8 cellular contexts compared by ENCODE assay signal in genomic region chr7:122885583-122886356, GRCh38. TPM values are rescaled to one million over a fixed set of nuclear protein-coding genes. Genes with fewer than 3 reads are reported as not detected.
DNase-seq lines count a peak whose midpoint lies in the region; ATAC-seq and TF ChIP-seq lines count a peak whose summit lies in the region.

No MANE protein-coding gene starts in this region.

- H3F3A ChIP-seq in GM23338 (replicated peaks; ENCODE audit: low read depth) = no peaks in the 10 kb centered on the region

- intact Hi-C loops in adrenal gland (cut with DNase I) = no loop called here
- intact Hi-C loops in left ventricle myocardium superior (cut with micrococcal nuclease) = no loop called here
- intact Hi-C loops in prostate gland (cut with DNase I) = loop anchor here (5.0 to 10.0 kb wide), 4 partner anchors 201 to 647 kb away; partner anchors contain the start of gene IQUB

- no peaks in the 10 kb centered on the region for H3K9me3 ChIP-seq in adrenal gland (replicated peaks in 1 of 3)
- H3K9me3 ChIP-seq in prostate gland = no peaks in the 10 kb centered on the region

- H3K27ac ChIP-seq in GM23338 (ENCODE audit: low read depth) (no peak overlapping the region), adrenal gland (peak overlapping the region; percentile 90 to 97 (median 93)), prostate gland (peak overlapping the region; percentile 92 to 95)

- ATAC-seq in GM23338 (peak; percentile 57), left ventricle myocardium superior (peak; percentile 67)

- H3K9me3 Mint-ChIP-seq in GM23338 = no peaks in the 10 kb centered on the region

- H3K4me2 ChIP-seq in GM23338 = peak overlapping the region; percentile 96

- no peak for TF ChIP-seq POLR2A in adrenal gland (IDR thresholded peaks at IDR 0.05)
- no peak for TF ChIP-seq POLR2A in prostate gland (IDR thresholded peaks at IDR 0.05)

- peaks cover 46% of the 10 kb centered on the region for H3K4me1 ChIP-seq in GM23338 (ENCODE audit: insufficient read depth)
- H3K4me1 ChIP-seq in adrenal gland (replicated peaks in 1 of 2) = peaks cover 0 to 46% of the 10 kb centered on the region in 2 donors
- no peaks in the 10 kb centered on the region for H3K4me1 ChIP-seq in prostate gland (replicated peaks)

- in situ Hi-C loops in KBM-7 (cut with MboI; ENCODE audit: low pct_unique_long_range_greater_than_20kb, low sequenced_read_pairs) = no loop called here

- peaks cover 35% of the 10 kb centered on the region for H3K4me1 Mint-ChIP-seq in GM23338

- 0 to 4% (median 1%) methylated on average over 17 to 70 of the region's 70 CpGs for WGBS in adrenal gland, 4 donors
- 2% methylated on average over 70 of the region's 70 CpGs for WGBS in prostate gland

- H4K20me1 ChIP-seq in GM23338 (replicated peaks; ENCODE audit: insufficient read depth) = peaks cover 11% of the 10 kb centered on the region; the same call in 1 of the 2 replicates

- H3K36me3 Mint-ChIP-seq in GM23338 (ENCODE audit: low read depth) = no peaks in the 10 kb centered on the region

- H3K4me3 Mint-ChIP-seq in GM23338 = peak overlapping the region; percentile 92

- TF ChIP-seq CTCF in GM23338 (conservative IDR thresholded peaks at IDR 0.05; ENCODE audit: low read depth in 2 of 2) = 0 out of 4 replicates have a peak, but pooled peaks of 1 of the 2 experiments have one; percentile 12
- TF ChIP-seq CTCF in adrenal gland (IDR thresholded peaks at IDR 0.05) = peak in 5 of 6 experiments; percentile 16 to 33 (median 31)
- TF ChIP-seq CTCF in prostate gland (IDR thresholded peaks at IDR 0.05) = peak in 2 of 4 experiments; percentile 8 to 12

- H3K9me2 ChIP-seq in GM23338 (ENCODE audit: insufficient read depth) = no peaks in the 10 kb centered on the region

- no peaks in the 10 kb centered on the region for H3K36me3 ChIP-seq in GM23338 (ENCODE audit: insufficient read depth)
- no peaks in the 10 kb centered on the region for H3K36me3 ChIP-seq in adrenal gland (replicated peaks in 1 of 2)
- H3K36me3 ChIP-seq in prostate gland = no peaks in the 10 kb centered on the region

- peaks cover 36% of the 10 kb centered on the region for H3K79me2 ChIP-seq in GM23338 (replicated peaks; ENCODE audit: insufficient read depth)

- H3K27ac Mint-ChIP-seq in GM23338 = no peak overlapping the region

- H3K27me3 ChIP-seq in GM23338 (ENCODE audit: insufficient read depth) (peaks cover 40% of the 10 kb centered on the region), adrenal gland (no peaks in the 10 kb centered on the region), prostate gland (replicated peaks; ENCODE audit: insufficient read depth) (no peaks in the 10 kb centered on the region)

- peak overlapping the region; percentile 78 for H3K4me3 ChIP-seq in GM23338
- H3K4me3 ChIP-seq in adrenal gland = peak overlapping the region; percentile 68 to 91 (median 74)
- H3K4me3 ChIP-seq in prostate gland = peak overlapping the region; percentile 77 to 82

- DNase-seq in NCI-H524 (lab: John Stamatoyannopoulos, UW) = peak; percentile 24 to 57
- DNase-seq in NCI-H524 treated with DMSO at 0.1 percent for 48 hours (lab: John Stamatoyannopoulos, UW) = no peak
- peak; percentile 69 for DNase-seq in GM23338 (ENCODE audit: low spot score)
- DNase-seq in KBM-7 = peak; percentile 63
- DNase-seq in adrenal gland = peak; percentile 58 to 78 (median 64)
- peak; percentile 74 for DNase-seq in left ventricle myocardium superior
- peak; percentile 25 for DNase-seq in prostate gland (ENCODE audit: low spot score)
- no peak for DNase-seq in NCI-H2196 treated with DMSO at 0.1 percent for 48 hours (lab: John Stamatoyannopoulos, UW; ENCODE audit: unreplicated experiment)

- peak overlapping the region; percentile 67; the same call in 1 of the 2 replicates for H2AFZ ChIP-seq in GM23338

- peaks cover 16% of the 10 kb centered on the region for H3K27me3 Mint-ChIP-seq in GM23338 (ENCODE audit: insufficient read depth, low read depth, poor library complexity)

TF ChIP-seq in GM23338, 12 proteins besides CTCF, POLR2A, EP300 and RAD21:
- TF ChIP-seq STAT1 (IDR thresholded peaks at IDR 0.05; ENCODE audit: unreplicated experiment) (no peak), ZNF114 (CRISPR knock-in tag; IDR thresholded peaks at IDR 0.05) (no peak), ETS1 (IDR thresholded peaks at IDR 0.05) (no peak), ZNF331 (CRISPR knock-in tag; IDR thresholded peaks at IDR 0.05; ENCODE audit: low read depth) (no peak)

RNA-seq across cellular contexts. Expression of gene CADPS2, which starts 0.5 kb away (rescaled TPM):
- total RNA-seq in GM23338 (2014; rRNA removed; shearing (Covaris generic)) = 31.7 and 36.9 TPM in 2 replicates
- polyA plus RNA-seq in GM23338 (2016; fragmentation: Nextera tagmentation; extraction: Ambion mirVana) (15.1 and 16.3 TPM in 2 replicates), adrenal gland (10 to 100 TPM; 14.6 to 47.0 (median 14.7) TPM)
- total RNA-seq in adrenal gland (10 to 100 TPM; 31.2 to 57.0 (median 39.4) TPM), left ventricle myocardium superior (29.1 TPM), prostate gland (10 to 100 TPM; 22.2 to 50.4 TPM)

Comparison
In these comparisons a context has a peak if more than half of its experiments do, and no peak if none do; other contexts are left out.
1. DNase-seq: peak in NCI-H524 (2 of 2), GM23338 (single experiment), KBM-7 (single experiment), adrenal gland (7 of 7), left ventricle myocardium superior (single experiment) and prostate gland (single experiment); none in NCI-H524 treated with DMSO at 0.1 percent for 48 hours (single experiment) and NCI-H2196 treated with DMSO at 0.1 percent for 48 hours (single experiment).
2. Peak in every context shown above with its lines, with median percentiles within 50 percentile points of each other: H3K4me3 ChIP-seq.